In the genomic region with DNA sequence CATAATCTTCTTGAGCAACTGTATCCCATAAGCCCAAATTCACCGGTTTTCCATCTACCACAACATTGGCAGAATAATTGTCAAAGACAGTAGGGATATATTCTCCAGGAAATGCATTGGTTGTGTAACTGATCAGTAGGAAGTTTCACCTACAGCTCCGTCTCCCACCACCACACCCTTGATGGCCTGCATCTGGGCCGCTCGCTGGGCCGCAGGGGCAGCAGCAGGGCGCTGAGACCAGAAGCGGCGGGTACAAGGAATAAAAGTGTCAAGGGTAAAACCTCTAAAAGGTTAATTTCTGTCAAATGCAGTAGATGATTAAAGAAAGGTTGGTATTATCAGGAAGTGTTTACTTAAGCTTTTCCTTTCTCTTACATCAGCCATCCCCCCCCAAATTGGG, we compare ENCODE assay signal across 2 cellular contexts.
TF ChIP-seq lines count a peak whose summit lies in the region.

No MANE protein-coding gene starts in this region.

TF ChIP-seq in H1, 55 proteins besides CTCF, POLR2A, EP300 and RAD21 (continued from another document):
- TF ChIP-seq SIN3A (conservative IDR thresholded peaks at IDR 0.05 in 1 of 2, IDR thresholded peaks at IDR 0.05 in 1 of 2; ENCODE audit: low read depth in 1 of 2, low read length in 2 of 2) (no peak), RNF2 (IDR thresholded peaks at IDR 0.05; ENCODE audit: borderline replicate concordance, low read depth, low read length, missing control alignments, poor library complexity, severe bottlenecking) (no peak), TBP (IDR thresholded peaks at IDR 0.05; ENCODE audit: low read depth, low read length) (no peak), SP2 (IDR thresholded peaks at IDR 0.05; ENCODE audit: low read length) (no peak), TCF12 (IDR thresholded peaks at IDR 0.05; ENCODE audit: low read depth, low read length) (no peak), YY1 (IDR thresholded peaks at IDR 0.05; ENCODE audit: low read depth, low read length) (no peak), SUZ12 (IDR thresholded peaks at IDR 0.05; ENCODE audit: low read length) (no peak), E2F6 (IDR thresholded peaks at IDR 0.05) (no peak)

TF ChIP-seq in GM12891, 5 proteins besides CTCF, POLR2A, EP300 and RAD21 (continued from another document):
- no peak for TF ChIP-seq TAF1 (IDR thresholded peaks at IDR 0.05; ENCODE audit: low read depth, low read length)
- TF ChIP-seq POU2F2 (IDR thresholded peaks at IDR 0.05; ENCODE audit: low read depth, low read length), result no peak
